In genomic region chr17:81858967-81859905, GRCh38 we compare ENCODE assay signal across 8 cellular contexts. TPM values are rescaled to one million over a fixed set of nuclear protein-coding genes. Genes with fewer than 3 reads are reported as not detected.
DNase-seq lines count a peak whose midpoint lies in the region; ATAC-seq and TF ChIP-seq lines count a peak whose summit lies in the region.

No MANE protein-coding gene starts in this region.

- peak overlapping the region; percentile 79 for H3K4me3 ChIP-seq in NT2/D1 (ENCODE audit: insufficient read length, low read depth)
- peak overlapping the region; percentile 89 for H3K4me3 ChIP-seq in endocrine pancreas (ENCODE audit: control insufficient read depth, insufficient read depth, low read length)

- H3K9me3 Mint-ChIP-seq in Calu3 (ENCODE audit: low read depth, unreplicated experiment): no peaks in the 10 kb centered on the region
- H3K9me3 Mint-ChIP-seq in osteocyte (ENCODE audit: unreplicated experiment): no peaks in the 10 kb centered on the region

- H3K36me3 ChIP-seq in NT2/D1 (ENCODE audit: insufficient read depth, insufficient read length, low read length) (peaks cover 74% of the 10 kb centered on the region), endocrine pancreas (ENCODE audit: control insufficient read depth, insufficient read depth, low read length) (no peaks in the 10 kb centered on the region)

- DNase-seq in Calu3 (no peak), NT2/D1 (ENCODE audit: low read depth, low spot score) (no peak), osteocyte (ENCODE audit: extremely low spot score, unreplicated experiment) (no peak), NCI-H1930 (lab: John Stamatoyannopoulos, UW) (no peak)
- DNase-seq in stimulated activated CD4-positive, alpha-beta T cell treated with anti-CD3 and anti-CD28 coated beads, Interleukin-15, amount 100 ng/mL, for 24 hours: no peak

- H3K4me1 ChIP-seq in NT2/D1 (ENCODE audit: insufficient read depth, insufficient read length) (peaks cover 15% of the 10 kb centered on the region), endocrine pancreas (ENCODE audit: control insufficient read depth, insufficient read depth, low read length) (no peaks in the 10 kb centered on the region)

- BruUV-seq in Calu3 (replicated peaks; lab: Mats Ljungman, UMichigan): TSS peak; percentile 42

- H3K4me1 Mint-ChIP-seq in Calu3 (ENCODE audit: low read depth, unreplicated experiment) (peaks cover 20% of the 10 kb centered on the region), osteocyte (ENCODE audit: unreplicated experiment) (peaks cover 42% of the 10 kb centered on the region)

- no peaks in the 10 kb centered on the region for H3K9me3 ChIP-seq in NT2/D1 (ENCODE audit: insufficient read depth, low read length)
- no peaks in the 10 kb centered on the region for H3K9me3 ChIP-seq in endocrine pancreas (ENCODE audit: control insufficient read depth, low read length)

- H3K4me3 Mint-ChIP-seq in Calu3 (ENCODE audit: low read depth, unreplicated experiment): peak overlapping the region; percentile 99
- peak overlapping the region; percentile 93 for H3K4me3 Mint-ChIP-seq in osteocyte (ENCODE audit: unreplicated experiment)

- peaks cover 95% of the 10 kb centered on the region for H3K36me3 Mint-ChIP-seq in Calu3 (ENCODE audit: insufficient read depth, unreplicated experiment)
- H3K36me3 Mint-ChIP-seq in osteocyte (ENCODE audit: unreplicated experiment): peaks cover 19% of the 10 kb centered on the region

- intact Hi-C loops in Calu3 (cut with micrococcal nuclease; ENCODE audit: unreplicated experiment): no loop called here

- H3K9ac ChIP-seq in NT2/D1 (ENCODE audit: insufficient read length, low read depth) (peak overlapping the region; percentile 82), endocrine pancreas (ENCODE audit: control insufficient read depth, insufficient read depth, low read length) (peak overlapping the region; percentile 99)

- peak overlapping the region; percentile 96 for H3K27ac Mint-ChIP-seq in Calu3 (ENCODE audit: unreplicated experiment)
- H3K27ac Mint-ChIP-seq in osteocyte (ENCODE audit: unreplicated experiment): peak overlapping the region; percentile 87

- CTCF ChIA-PET in Calu3 (lab: Charles Lee): interaction anchor here (0.6 kb wide), 2 partner anchors 10 to 16 kb away, joined by 3 read pairs; no protein-coding TSS in a partner anchor

- ATAC-seq in HG02610 (IDR thresholded peaks at IDR 0.05; ENCODE audit: unreplicated experiment): no peak
- no peak for ATAC-seq in GM19463 (IDR thresholded peaks at IDR 0.05; ENCODE audit: unreplicated experiment)

- no peaks in the 10 kb centered on the region for H3K27me3 Mint-ChIP-seq in Calu3 (ENCODE audit: unreplicated experiment)
- H3K27me3 Mint-ChIP-seq in osteocyte (ENCODE audit: unreplicated experiment): no peaks in the 10 kb centered on the region

- H3K27me3 ChIP-seq in NT2/D1 (ENCODE audit: insufficient read depth, insufficient read length): no peaks in the 10 kb centered on the region
- H3K27me3 ChIP-seq in endocrine pancreas (ENCODE audit: control insufficient read depth, insufficient read depth, low read length): no peaks in the 10 kb centered on the region

- no peak for TF ChIP-seq CTCF in Calu3 (IDR thresholded peaks at IDR 0.05; ENCODE audit: unreplicated experiment)
- no peak for TF ChIP-seq CTCF in osteocyte (IDR thresholded peaks at IDR 0.05)

RNA-seq across cellular contexts. Expression of gene P4HB, which starts 1.1 kb away (rescaled TPM):
- total RNA-seq in Calu3 (2022) (750 and 777 TPM in 2 replicates), osteocyte (792 and 837 TPM in 2 replicates)

RNA-seq across cellular contexts. Expression of gene ARHGDIA, which starts 11.9 kb away (rescaled TPM):
- total RNA-seq in Calu3 (2022): 273 and 288 TPM in 2 replicates
- total RNA-seq in osteocyte: 430 and 433 TPM in 2 replicates

RNA-seq across cellular contexts. Expression of gene PPP1R27, which starts 24.4 kb away (rescaled TPM):
- total RNA-seq in Calu3 (2022): not detected in 2 replicates
- total RNA-seq in osteocyte: 0.62 TPM in 1 of 2 replicates, not detected in the other

RNA-seq across cellular contexts. Expression of gene MCRIP1, which starts 26.1 kb away (rescaled TPM):
- total RNA-seq in Calu3 (2022) (37.3 and 38.5 TPM in 2 replicates), osteocyte (169 and 176 TPM in 2 replicates)

RNA-seq across cellular contexts. Expression of gene ALYREF, which starts 32.1 kb away (rescaled TPM):
- total RNA-seq in Calu3 (2022): 118 and 122 TPM in 2 replicates
- total RNA-seq in osteocyte: 72.6 and 78.5 TPM in 2 replicates
